1 cellular context compared by ENCODE assay signal in genomic region chr19:10194500-10195198, GRCh38.
TF ChIP-seq lines count a peak whose summit lies in the region.

Gene DNMT1 (minus strand): TSS chr19:10194953. CDS start chr19:10194899, 54 bp downstream.

TF ChIP-seq in IMR-90, 13 proteins besides CTCF, POLR2A, EP300 and RAD21 (continued from another document):
- TF ChIP-seq ELK1 (IDR thresholded peaks at IDR 0.05; ENCODE audit: borderline replicate concordance, low read depth, low read length) = no peak
TF ChIP-seq in IMR-90: peak in this region for 5.
